Comparison of ENCODE assay signal across 16 cellular contexts in genomic region chr7:1881946-1882345, GRCh38.
DNase-seq lines count a peak whose midpoint lies in the region; ATAC-seq and FAIRE-seq lines count a peak whose summit lies in the region.
"Had no signal": no experiment of that assay in that cellular context is flagged by ENCODE, and none has a peak within 500 bp of the region (broad histone marks: within the 10 kb centered on the region; RNA-seq: fewer than 3 reads in every experiment).

No MANE protein-coding gene starts in this region.

- POLR2A ChIA-PET in activated CD4-positive, alpha-beta memory T cell treated with anti-CD3 and anti-CD28 coated beads, Interleukin-2, amount 10 ng/mL, durations not matched to agents 7 days and 5 days (lab: Charles Lee): interaction anchor here (1.4 kb wide), 1 partner anchor 27 kb away, joined by 4 read pairs; no protein-coding TSS in a partner anchor
- POLR2A ChIA-PET in activated CD4-positive, alpha-beta memory T cell treated with anti-CD3 and anti-CD28 coated beads for 36 hours (lab: Charles Lee): no interaction called here

- no peak overlapping the region for H4K8ac ChIP-seq in mesendoderm (ENCODE audit: low read depth, low read length)

- no peaks in the 10 kb centered on the region for H3K27me3 ChIP-seq in mesendoderm (ENCODE audit: insufficient read depth, low read length, poor library complexity)
- H3K27me3 ChIP-seq: SJCRH30 had no signal

- H3K27me3 Mint-ChIP-seq in activated CD4-positive, alpha-beta memory T cell treated with anti-CD3 and anti-CD28 coated beads, Interleukin-2, amount 10 ng/mL, durations not matched to agents 7 days and 5 days: no peaks in the 10 kb centered on the region
- H3K27me3 Mint-ChIP-seq in activated CD4-positive, alpha-beta memory T cell treated with anti-CD3 and anti-CD28 coated beads for 36 hours: no peaks in the 10 kb centered on the region
- no peaks in the 10 kb centered on the region for H3K27me3 Mint-ChIP-seq in activated T-helper 2 cell treated with anti-CD3 and anti-CD28 coated beads, Interferon-gamma antibody, Interleukin-2, Interleukin-4, amounts not matched to agents 10 μg/mL and 5 μg/mL and 100 μg/mL, durations not matched to agents 14 hours and 24 hours and 36 hours (ENCODE audit: low read depth)
- H3K27me3 Mint-ChIP-seq: IgD-negative memory B cell had no signal

- WGBS in mesendoderm (ENCODE audit: extremely low coverage, insufficient coverage, low lambda C conversion rate): no CpG with 5 or more reads among the region's 15 CpGs

- CTCF ChIA-PET in activated CD4-positive, alpha-beta memory T cell treated with anti-CD3 and anti-CD28 coated beads, Interleukin-2, amount 10 ng/mL, durations not matched to agents 7 days and 5 days (lab: Charles Lee): no interaction called here
- CTCF ChIA-PET in activated CD4-positive, alpha-beta memory T cell treated with anti-CD3 and anti-CD28 coated beads for 36 hours (lab: Charles Lee): no interaction called here

- H3K4me3 Mint-ChIP-seq in activated CD4-positive, alpha-beta memory T cell treated with anti-CD3 and anti-CD28 coated beads, Interleukin-2, amount 10 ng/mL, durations not matched to agents 7 days and 5 days: no peak overlapping the region
- H3K4me3 Mint-ChIP-seq in activated CD4-positive, alpha-beta memory T cell treated with anti-CD3 and anti-CD28 coated beads for 36 hours: no peak overlapping the region
- no peak overlapping the region for H3K4me3 Mint-ChIP-seq in activated T-helper 2 cell treated with anti-CD3 and anti-CD28 coated beads, Interferon-gamma antibody, Interleukin-2, Interleukin-4, amounts not matched to agents 10 μg/mL and 5 μg/mL and 100 μg/mL, durations not matched to agents 14 hours and 24 hours and 36 hours (ENCODE audit: low read depth)
- H3K4me3 Mint-ChIP-seq: IgD-negative memory B cell had no signal

- H4K5ac ChIP-seq in mesendoderm (ENCODE audit: low read length): no peak overlapping the region

- no peak overlapping the region for H3K4me2 ChIP-seq in mesendoderm (ENCODE audit: low read length)
- H3K4me2 ChIP-seq: A549 had no signal

- H2BK15ac ChIP-seq in mesendoderm (replicated peaks; ENCODE audit: low read depth): no peak overlapping the region

- no peak overlapping the region for H3K23ac ChIP-seq in mesendoderm (ENCODE audit: low read length)

- peaks cover 37% of the 10 kb centered on the region for H3K36me3 Mint-ChIP-seq in activated CD4-positive, alpha-beta memory T cell treated with anti-CD3 and anti-CD28 coated beads, Interleukin-2, amount 10 ng/mL, durations not matched to agents 7 days and 5 days (ENCODE audit: low read depth)
- H3K36me3 Mint-ChIP-seq in activated CD4-positive, alpha-beta memory T cell treated with anti-CD3 and anti-CD28 coated beads for 36 hours: peaks cover 10% of the 10 kb centered on the region
- H3K36me3 Mint-ChIP-seq in activated T-helper 2 cell treated with anti-CD3 and anti-CD28 coated beads, Interferon-gamma antibody, Interleukin-2, Interleukin-4, amounts not matched to agents 10 μg/mL and 5 μg/mL and 100 μg/mL, durations not matched to agents 14 hours and 24 hours and 36 hours (ENCODE audit: low read depth): peaks cover 43% of the 10 kb centered on the region

- H3K79me1 ChIP-seq in mesendoderm (ENCODE audit: low read length): no peaks in the 10 kb centered on the region

- peak overlapping the region; percentile 65 for H3K56ac ChIP-seq in mesendoderm (ENCODE audit: low read length)

- H3K79me2 ChIP-seq in mesendoderm (ENCODE audit: control insufficient read depth, insufficient read depth, low read length): no peaks in the 10 kb centered on the region

- peak overlapping the region; percentile 64 for H3K27ac Mint-ChIP-seq in activated CD4-positive, alpha-beta memory T cell treated with anti-CD3 and anti-CD28 coated beads, Interleukin-2, amount 10 ng/mL, durations not matched to agents 7 days and 5 days
- H3K27ac Mint-ChIP-seq in activated CD4-positive, alpha-beta memory T cell treated with anti-CD3 and anti-CD28 coated beads for 36 hours: no peak overlapping the region
- H3K27ac Mint-ChIP-seq in activated T-helper 2 cell treated with anti-CD3 and anti-CD28 coated beads, Interferon-gamma antibody, Interleukin-2, Interleukin-4, amounts not matched to agents 10 μg/mL and 5 μg/mL and 100 μg/mL, durations not matched to agents 14 hours and 24 hours and 36 hours: peak overlapping the region; percentile 28
- H3K27ac Mint-ChIP-seq: IgD-negative memory B cell had no signal

- no peaks in the 10 kb centered on the region for H3K36me3 ChIP-seq in mesendoderm (ENCODE audit: control insufficient read depth, insufficient read depth, low read length)
- H3K36me3 ChIP-seq: SJCRH30 had no signal

- peak; percentile 85 for FAIRE-seq in HTR-8/SVneo (lab: Jason Lieb, UNC)
- FAIRE-seq: A549 had no signal

- no peak overlapping the region for H2BK120ac ChIP-seq in mesendoderm (ENCODE audit: low read depth, low read length)

- H3K27ac ChIP-seq in mesendoderm (ENCODE audit: low read depth, low read length): peak overlapping the region; percentile 12
- H3K27ac ChIP-seq: SJCRH30 had no signal

- H3K18ac ChIP-seq in mesendoderm (ENCODE audit: low read length): no peak overlapping the region

- H3K9ac ChIP-seq in mesendoderm (ENCODE audit: low read length): no peak overlapping the region

- H2BK5ac ChIP-seq in mesendoderm (ENCODE audit: low read length): peak overlapping the region; percentile 10

- H3K4me3 ChIP-seq in mesendoderm (ENCODE audit: low read length): no peak overlapping the region
- H3K4me3 ChIP-seq: A549, SJCRH30 had no signal

- H3K4me1 ChIP-seq in mesendoderm (ENCODE audit: control insufficient read depth, low read depth, low read length): peaks cover 10% of the 10 kb centered on the region
- H3K4me1 ChIP-seq: SJCRH30 had no signal

- H3K4me1 Mint-ChIP-seq in activated CD4-positive, alpha-beta memory T cell treated with anti-CD3 and anti-CD28 coated beads, Interleukin-2, amount 10 ng/mL, durations not matched to agents 7 days and 5 days: peaks cover 36% of the 10 kb centered on the region
- H3K4me1 Mint-ChIP-seq in activated CD4-positive, alpha-beta memory T cell treated with anti-CD3 and anti-CD28 coated beads for 36 hours (ENCODE audit: low read depth): peaks cover 13% of the 10 kb centered on the region
- H3K4me1 Mint-ChIP-seq in activated T-helper 2 cell treated with anti-CD3 and anti-CD28 coated beads, Interferon-gamma antibody, Interleukin-2, Interleukin-4, amounts not matched to agents 10 μg/mL and 5 μg/mL and 100 μg/mL, durations not matched to agents 14 hours and 24 hours and 36 hours (ENCODE audit: low read depth): peaks cover 22% of the 10 kb centered on the region

- DNase-seq in activated CD4-positive, alpha-beta memory T cell treated with anti-CD3 and anti-CD28 coated beads, Interleukin-2, amount 10 ng/mL, durations not matched to agents 7 days and 5 days: no peak
- no peak for DNase-seq in activated CD4-positive, alpha-beta memory T cell treated with anti-CD3 and anti-CD28 coated beads for 36 hours
- DNase-seq in HTR-8/SVneo (ENCODE audit: insufficient read length, low spot score): no peak
- DNase-seq in activated T-helper 2 cell treated with anti-CD3 and anti-CD28 coated beads, Interferon-gamma antibody, Interleukin-2, Interleukin-4, amounts not matched to agents 10 μg/mL and 5 μg/mL and 100 μg/mL, durations not matched to agents 14 hours and 24 hours and 36 hours (ENCODE audit: low spot score): no peak
- DNase-seq in mesendoderm: no peak
- DNase-seq in DMS53 (lab: John Stamatoyannopoulos, UW): no peak
- DNase-seq in NCI-H69 (lab: John Stamatoyannopoulos, UW): no peak
- DNase-seq: CD8-positive, alpha-beta memory T cell; H7; NCI-H1436; NCI-H2029 treated with DMSO at 0.1 percent for 48 hours; NCI-H510A treated with DMSO at 0.1 percent for 48 hours; SJCRH30 had no signal

- intact Hi-C loops in activated CD4-positive, alpha-beta memory T cell treated with anti-CD3 and anti-CD28 coated beads for 36 hours (cut with micrococcal nuclease): no loop called here
- intact Hi-C loops in activated T-helper 2 cell treated with anti-CD3 and anti-CD28 coated beads, Interferon-gamma antibody, Interleukin-2, Interleukin-4, amounts not matched to agents 10 μg/mL and 5 μg/mL and 100 μg/mL, durations not matched to agents 14 hours and 24 hours and 36 hours (cut with micrococcal nuclease): no loop called here

- no peak overlapping the region for H3K4ac ChIP-seq in mesendoderm (ENCODE audit: low read depth, low read length)

- H3K9me3 Mint-ChIP-seq in activated CD4-positive, alpha-beta memory T cell treated with anti-CD3 and anti-CD28 coated beads, Interleukin-2, amount 10 ng/mL, durations not matched to agents 7 days and 5 days: peaks cover 7% of the 10 kb centered on the region
- H3K9me3 Mint-ChIP-seq in activated CD4-positive, alpha-beta memory T cell treated with anti-CD3 and anti-CD28 coated beads for 36 hours: peaks cover 10% of the 10 kb centered on the region
- peaks cover 13% of the 10 kb centered on the region for H3K9me3 Mint-ChIP-seq in activated T-helper 2 cell treated with anti-CD3 and anti-CD28 coated beads, Interferon-gamma antibody, Interleukin-2, Interleukin-4, amounts not matched to agents 10 μg/mL and 5 μg/mL and 100 μg/mL, durations not matched to agents 14 hours and 24 hours and 36 hours

- no peak overlapping the region for H2AK5ac ChIP-seq in mesendoderm (ENCODE audit: low read length)

- no peak for ATAC-seq in HG03520 (IDR thresholded peaks at IDR 0.05; ENCODE audit: unreplicated experiment)
- ATAC-seq: A549 had no signal
